ENCODE assay signal across 11 cellular contexts in genomic region chr13:29754486-29754806, GRCh38.
DNase-seq lines count a peak whose midpoint lies in the region; TF ChIP-seq lines count a peak whose summit lies in the region.
"Had no signal": no experiment of that assay in that cellular context is flagged by ENCODE, and none has a peak within 500 bp of the region (broad histone marks: within the 10 kb centered on the region; RNA-seq: fewer than 3 reads in every experiment).

No MANE protein-coding gene starts in this region.

- H3K4me3 ChIP-seq in Jurkat, Clone E6-1 (ENCODE audit: low read length): no peak overlapping the region
- no peak overlapping the region for H3K4me3 ChIP-seq in adipocyte (ENCODE audit: low read length)
- H3K4me3 ChIP-seq in tibial nerve: no peak overlapping the region
- no peak overlapping the region for H3K4me3 ChIP-seq in Peyer's patch
- no peak overlapping the region for H3K4me3 ChIP-seq in SJCRH30
- H3K4me3 ChIP-seq: skin epidermis had no signal

- no peak for TF ChIP-seq POLR2A in tibial nerve (IDR thresholded peaks at IDR 0.05)
- no peak for TF ChIP-seq POLR2A in Peyer's patch (IDR thresholded peaks at IDR 0.05)

- peaks cover 9% of the 10 kb centered on the region for H3K4me1 ChIP-seq in adipocyte (ENCODE audit: control insufficient read depth, insufficient read depth, low read length)
- H3K4me1 ChIP-seq in tibial nerve: no peaks in the 10 kb centered on the region
- no peaks in the 10 kb centered on the region for H3K4me1 ChIP-seq in Peyer's patch
- peaks cover 3% of the 10 kb centered on the region; the same call in 1 of the 2 replicates for H3K4me1 ChIP-seq in SJCRH30

- TF ChIP-seq CTCF in tibial nerve (IDR thresholded peaks at IDR 0.05): no peak
- no peak for TF ChIP-seq CTCF in Peyer's patch (IDR thresholded peaks at IDR 0.05)

- 80 to 85% methylated on average over 4 of the region's 4 CpGs for WGBS in tibial nerve, 2 donors

- no peaks in the 10 kb centered on the region for H3K9me3 ChIP-seq in adipocyte (ENCODE audit: control insufficient read depth, low read length)
- no peaks in the 10 kb centered on the region for H3K9me3 ChIP-seq in tibial nerve
- no peaks in the 10 kb centered on the region for H3K9me3 ChIP-seq in Peyer's patch
- H3K9me3 ChIP-seq in SJCRH30 (replicated peaks): no peaks in the 10 kb centered on the region; the same call in 1 of the 2 replicates

- H3K27ac ChIP-seq in tibial nerve (no peak overlapping the region), Peyer's patch (no peak overlapping the region), SJCRH30 (no peak overlapping the region)
- H3K27ac ChIP-seq: skin epidermis had no signal

- no peaks in the 10 kb centered on the region for H3K27me3 ChIP-seq in adipocyte (replicated peaks; ENCODE audit: control insufficient read depth, insufficient read depth, low read length)
- H3K27me3 ChIP-seq in tibial nerve: no peaks in the 10 kb centered on the region
- H3K27me3 ChIP-seq in Peyer's patch: no peaks in the 10 kb centered on the region
- 0 out of 2 replicates have a peak, but pooled peaks cover 5% of the 10 kb centered on the region for H3K27me3 ChIP-seq in SJCRH30

- no peak for TF ChIP-seq EP300 in tibial nerve (IDR thresholded peaks at IDR 0.05)

- no peaks in the 10 kb centered on the region for H3K36me3 ChIP-seq in adipocyte (ENCODE audit: control insufficient read depth, insufficient read depth, low read length, severe bottlenecking)
- H3K36me3 ChIP-seq in tibial nerve: no peaks in the 10 kb centered on the region
- H3K36me3 ChIP-seq in Peyer's patch: no peaks in the 10 kb centered on the region
- no peaks in the 10 kb centered on the region for H3K36me3 ChIP-seq in SJCRH30

- DNase-seq in EH (ENCODE audit: low read depth) (peak; percentile 60), adipocyte (ENCODE audit: low read depth) (peak; percentile 20), kidney tubule cell (ENCODE audit: low spot score) (peak; percentile 55), tibial nerve (ENCODE audit: low spot score in 2 of 2) (no peak), Peyer's patch (no peak), NCI-H128 (lab: John Stamatoyannopoulos, UW; ENCODE audit: unreplicated experiment) (no peak), SJCRH30 (no peak)
- peak; percentile 16 for DNase-seq in Jurkat, Clone E6-1 (ENCODE audit: low read depth, low spot score)
- DNase-seq: activated B cell treated with CpG ODN at 0.5 μM for 24 hours, foreskin melanocyte had no signal

- no peak overlapping the region for H3K9ac ChIP-seq in adipocyte (ENCODE audit: low read length)

Comparison
In these comparisons a context has a peak if more than half of its experiments do, and no peak if none do; other contexts are left out.
1. DNase-seq: peak in EH (single experiment), Jurkat, Clone E6-1 (single experiment), adipocyte (single experiment) and kidney tubule cell (single experiment); none in tibial nerve (0 of 2), Peyer's patch (0 of 3), NCI-H128 (single experiment) and SJCRH30 (0 of 2).